In the genomic region with DNA sequence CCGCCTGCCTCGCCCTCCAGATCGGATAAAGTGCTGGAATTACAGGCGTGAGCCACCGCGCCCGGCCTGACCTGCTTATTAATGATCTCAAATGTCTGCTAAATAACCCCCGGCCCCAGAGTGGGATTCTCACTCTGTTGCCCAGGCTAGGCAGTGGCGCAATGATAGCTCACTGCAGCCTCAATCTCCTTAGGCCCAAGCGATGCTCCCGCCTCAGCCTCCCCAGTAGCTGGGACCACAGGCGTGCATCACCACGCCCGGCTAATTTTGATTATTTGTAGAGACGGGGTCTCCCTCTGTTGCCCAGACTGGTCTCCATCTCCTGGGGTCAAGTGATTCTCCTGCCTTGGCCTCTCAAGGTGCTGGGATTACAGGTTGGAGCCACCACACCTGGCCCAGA, we compare ENCODE assay signal across 8 cellular contexts. TPM values are rescaled to one million over a fixed set of nuclear protein-coding genes. Genes with fewer than 3 reads are reported as not detected.
DNase-seq lines count a peak whose midpoint lies in the region; ATAC-seq and TF ChIP-seq lines count a peak whose summit lies in the region.

No MANE protein-coding gene starts in this region.

- H3K4me3 ChIP-seq in right atrium auricular region, result peak overlapping the region in 1 of 2 donors; percentile 85
- H3K4me3 ChIP-seq in mucosa of stomach (ENCODE audit: low read length), result no peak overlapping the region

- H3K27ac Mint-ChIP-seq in activated naive CD8-positive, alpha-beta T cell treated with anti-CD3 and anti-CD28 coated beads, Interleukin-2, amount 50 U/mL, for 24 hours, result no peak overlapping the region

- intact Hi-C loops in left cardiac atrium (cut with DNase I), result no loop called here

- peaks cover 2% of the 10 kb centered on the region for H3K36me3 Mint-ChIP-seq in activated naive CD8-positive, alpha-beta T cell treated with anti-CD3 and anti-CD28 coated beads, Interleukin-2, amount 50 U/mL, for 24 hours (ENCODE audit: low read depth)

- ATAC-seq in left cardiac atrium, result no peak
- ATAC-seq in activated naive CD8-positive, alpha-beta T cell treated with anti-CD3 and anti-CD28 coated beads, Interleukin-2, amount 50 U/mL, for 24 hours, result no peak

- H3K9ac ChIP-seq in mucosa of stomach (ENCODE audit: low read length), result peak overlapping the region; percentile 77

- H3K36me3 ChIP-seq in right atrium auricular region, result peaks cover 3% of the 10 kb centered on the region
- H3K36me3 ChIP-seq in mucosa of stomach (ENCODE audit: control insufficient read depth, insufficient read depth, low read length), result peaks cover 7% of the 10 kb centered on the region

- H3K27me3 Mint-ChIP-seq in activated naive CD8-positive, alpha-beta T cell treated with anti-CD3 and anti-CD28 coated beads, Interleukin-2, amount 50 U/mL, for 24 hours, result peaks cover 14% of the 10 kb centered on the region

- TF ChIP-seq CTCF in right atrium auricular region (IDR thresholded peaks at IDR 0.05), result no peak

- peak overlapping the region; percentile 99 for H3K27ac ChIP-seq in right atrium auricular region

- H3K4me1 ChIP-seq in right atrium auricular region (peaks cover 0 to 71% of the 10 kb centered on the region in 2 donors), mucosa of stomach (ENCODE audit: control insufficient read depth, insufficient read depth, low read length) (peaks cover 59% of the 10 kb centered on the region)

- H3K27me3 ChIP-seq in right atrium auricular region, result no peaks in the 10 kb centered on the region
- peaks cover 23% of the 10 kb centered on the region for H3K27me3 ChIP-seq in mucosa of stomach (ENCODE audit: control insufficient read depth, insufficient read depth, low read length)

- H3K4me1 Mint-ChIP-seq in activated naive CD8-positive, alpha-beta T cell treated with anti-CD3 and anti-CD28 coated beads, Interleukin-2, amount 50 U/mL, for 24 hours, result peaks cover 38% of the 10 kb centered on the region

- H3K9me3 ChIP-seq in right atrium auricular region (no peaks in the 10 kb centered on the region), mucosa of stomach (ENCODE audit: control insufficient read depth, low read length) (no peaks in the 10 kb centered on the region)

- no peak for DNase-seq in right atrium auricular region (ENCODE audit: low spot score)
- no peak for DNase-seq in left cardiac atrium
- DNase-seq in activated naive CD8-positive, alpha-beta T cell treated with anti-CD3 and anti-CD28 coated beads, Interleukin-2, amount 50 U/mL, for 24 hours, result no peak
- DNase-seq in NCI-H187 (lab: John Stamatoyannopoulos, UW), result no peak
- DNase-seq in stimulated activated naive CD4-positive, alpha-beta T cell treated with Interleukin-2 at 50 U/mL for 16 hours (lab: John Stamatoyannopoulos, UW), result no peak
- no peak for DNase-seq in NCI-H146 treated with DMSO at 0.1 percent for 48 hours (lab: John Stamatoyannopoulos, UW; ENCODE audit: unreplicated experiment)
- no peak for DNase-seq in SIG-M5 (lab: John Stamatoyannopoulos, UW)

- no peaks in the 10 kb centered on the region for H3K9me3 Mint-ChIP-seq in activated naive CD8-positive, alpha-beta T cell treated with anti-CD3 and anti-CD28 coated beads, Interleukin-2, amount 50 U/mL, for 24 hours

- peak overlapping the region; percentile 86 for H3K4me3 Mint-ChIP-seq in activated naive CD8-positive, alpha-beta T cell treated with anti-CD3 and anti-CD28 coated beads, Interleukin-2, amount 50 U/mL, for 24 hours

RNA-seq across cellular contexts. Expression of a gene that starts 0.6 kb away (rescaled TPM):
- total RNA-seq in right atrium auricular region (100 to 1,000 TPM; 193 to 269 TPM), left cardiac atrium (100 to 1,000 TPM; 540 to 639 TPM)

RNA-seq across cellular contexts. Expression of a gene that starts 3.1 kb away (rescaled TPM):
- total RNA-seq in right atrium auricular region, result 1 to 10 TPM; 2.4 to 2.6 TPM
- 1 to 10 TPM; 1.6 to 3.8 TPM for total RNA-seq in left cardiac atrium

RNA-seq across cellular contexts. Expression of a gene that starts 7.5 kb away (rescaled TPM):
- total RNA-seq in right atrium auricular region (10 to 100 TPM; 42.1 to 42.2 TPM), left cardiac atrium (100 to 1,000 TPM in 1 of 2 donors, 10 to 100 TPM in 1; 58.7 to 148 TPM)

RNA-seq across cellular contexts. Expression of a gene that starts 28.2 kb away (rescaled TPM):
- total RNA-seq in right atrium auricular region (100 to 1,000 TPM; 288 to 385 TPM), left cardiac atrium (100 to 1,000 TPM; 229 to 379 TPM)

RNA-seq across cellular contexts. Expression of a gene that starts 34.4 kb away (rescaled TPM):
- total RNA-seq in right atrium auricular region (10 to 100 TPM; 28.9 to 29.8 TPM), left cardiac atrium (10 to 100 TPM; 19.2 to 21.4 TPM)
